8 cellular contexts compared by ENCODE assay signal in genomic region chr12:67269632-67270578, GRCh38. TPM values are rescaled to one million over a fixed set of nuclear protein-coding genes. Genes with fewer than 3 reads are reported as not detected.
DNase-seq lines count a peak whose midpoint lies in the region; ATAC-seq and TF ChIP-seq lines count a peak whose summit lies in the region.

No MANE protein-coding gene starts in this region.

- in situ Hi-C loops in GM13976 (cut with MboI; ENCODE audit: low sequenced_read_pairs, unreplicated experiment), result no loop called here

- no peaks in the 10 kb centered on the region for H3K9me3 Mint-ChIP-seq in activated B cell treated with CpG ODN at 0.5 μM for 24 hours

- H3K4me1 Mint-ChIP-seq in activated B cell treated with CpG ODN at 0.5 μM for 24 hours, result peaks cover 52% of the 10 kb centered on the region

- H3K36me3 Mint-ChIP-seq in activated B cell treated with CpG ODN at 0.5 μM for 24 hours (ENCODE audit: low read depth), result peaks cover 11% of the 10 kb centered on the region

- intact Hi-C loops in activated B cell treated with CpG ODN at 0.5 μM for 24 hours (cut with micrococcal nuclease), result loop anchor here (1.0 to 5.0 kb wide), 13 partner anchors 109 to 1967 kb away; partner anchors contain the start of genes CPSF6, DYRK2, HELB and LLPH

- DNase-seq in GM13976 (ENCODE audit: low spot score), result peak; percentile 38
- peak; percentile 66 for DNase-seq in NCI-H1105 treated with DMSO at 0.1 percent for 48 hours (lab: John Stamatoyannopoulos, UW)
- DNase-seq in activated B cell treated with CpG ODN at 0.5 μM for 24 hours, result peak; percentile 54
- DNase-seq in central memory CD4-positive, alpha-beta T cell, result peak; percentile 50
- DNase-seq in left kidney (ENCODE audit: low read depth, low spot score), result peak; percentile 86
- DNase-seq in stimulated activated CD4-positive, alpha-beta T cell treated with anti-CD3 and anti-CD28 coated beads, Interleukin-4, amount 100 ng/mL, for 1 hour, result peak; percentile 50
- DNase-seq in COLO829 (ENCODE audit: low spot score), result no peak

- no peaks in the 10 kb centered on the region for H3K27me3 Mint-ChIP-seq in activated B cell treated with CpG ODN at 0.5 μM for 24 hours

- no peak for TF ChIP-seq CTCF in GM13976 (IDR thresholded peaks at IDR 0.05; ENCODE audit: borderline replicate concordance, control extremely low read depth, extremely low read depth, insufficient read depth, missing control alignments)
- no peak for TF ChIP-seq CTCF in activated B cell treated with CpG ODN at 0.5 μM for 24 hours (IDR thresholded peaks at IDR 0.05)

- CTCF ChIA-PET in activated B cell treated with CpG ODN at 0.5 μM for 24 hours (lab: Charles Lee), result interaction anchor here (1.1 to 1.8 kb wide), 4 partner anchors 10 to 673 kb away, joined by 3 to 4 read pairs (median 4); no protein-coding TSS in a partner anchor

- H3K27ac Mint-ChIP-seq in activated B cell treated with CpG ODN at 0.5 μM for 24 hours, result peak overlapping the region; percentile 99

- ATAC-seq in HG02571 (IDR thresholded peaks at IDR 0.05; ENCODE audit: unreplicated experiment) (peak; percentile 4), activated B cell treated with CpG ODN at 0.5 μM for 24 hours (ENCODE audit: low read depth) (no peak)

- POLR2A ChIA-PET in activated B cell treated with CpG ODN at 0.5 μM for 24 hours (lab: Charles Lee), result interaction anchor here (0.5 to 2.3 kb wide), 26 partner anchors 7 to 1593 kb away, joined by 3 to 19 read pairs (median 4); partner anchors contain the start of genes DYRK2, HELB, IFNG-AS1 and LLPH

- peak overlapping the region; percentile 92 for H3K4me3 Mint-ChIP-seq in activated B cell treated with CpG ODN at 0.5 μM for 24 hours

RNA-seq across cellular contexts. Expression of gene CAND1, which starts 0.7 kb away (rescaled TPM):
- total RNA-seq in activated B cell treated with CpG ODN at 0.5 μM for 24 hours, result 123 and 125 TPM in 2 replicates
